In genomic region chr13:38283346-38283745, GRCh38 we compare ENCODE assay signal across 21 cellular contexts.
A peak's percentile ranks its signal among the peaks of the same experiment; 100 is the strongest.
DNase-seq lines count a peak whose midpoint lies in the region; ATAC-seq, FAIRE-seq and TF ChIP-seq lines count a peak whose summit lies in the region.
"Had no signal": no experiment of that assay in that cellular context is flagged by ENCODE, and none has a peak within 500 bp of the region (broad histone marks: within the 10 kb centered on the region; RNA-seq: fewer than 3 reads in every experiment).

No MANE protein-coding gene starts in this region.

- DNase-seq in Calu3 (no peak), IMR-90 (no peak), K562 (ENCODE audit: extremely low read depth in 1 of 4, low spot score in 3 of 4) (no peak), fibroblast of the aortic adventitia (ENCODE audit: low read depth) (peak; percentile 12), psoas muscle (no peak)
- DNase-seq: CD4-positive, CD25-positive, alpha-beta regulatory T cell; DND-41; KBM-7; MM.1S; NCI-H1048; NCI-H1417 treated with DMSO at 0.1 percent for 48 hours; NCI-H187; NCI-H510A treated with DMSO at 0.1 percent for 48 hours; NCI-H748 treated with DMSO at 0.1 percent for 48 hours; T-helper 1 cell had no signal

- TF ChIP-seq CTCF in Calu3 (IDR thresholded peaks at IDR 0.05; ENCODE audit: unreplicated experiment) (no peak), IMR-90 (conservative IDR thresholded peaks at IDR 0.05; ENCODE audit: low read depth, low read length) (no peak), K562 (IDR thresholded peaks at IDR 0.05 in 2 of 3, conservative IDR thresholded peaks at IDR 0.05 in 1 of 3; ENCODE audit: insufficient read depth in 2 of 3, low read depth in 1 of 3, low read length in 3 of 3) (no peak), fibroblast of the aortic adventitia (IDR thresholded peaks at IDR 0.05; ENCODE audit: insufficient read depth, low read length) (no peak), psoas muscle (IDR thresholded peaks at IDR 0.05) (no peak)

- H3K4ac ChIP-seq in IMR-90 (ENCODE audit: low read depth, low read length): no peak overlapping the region

- dilution Hi-C loops in IMR-90 (cut with HindIII; ENCODE audit: low sequenced_read_pairs, unreplicated experiment): no loop called here

- H3K27ac Mint-ChIP-seq in Calu3 (ENCODE audit: unreplicated experiment): peak overlapping the region; percentile 32
- H3K27ac Mint-ChIP-seq: B cell; CD4-positive, CD25-positive, alpha-beta regulatory T cell had no signal

- H4K20me1 ChIP-seq in IMR-90 (ENCODE audit: insufficient read depth, low read length) (no peaks in the 10 kb centered on the region), K562 (replicated peaks; ENCODE audit: control insufficient read depth, insufficient read depth, low read length) (no peaks in the 10 kb centered on the region)

- H3K23ac ChIP-seq in IMR-90 (ENCODE audit: low read depth, low read length): no peak overlapping the region

- H3K9me3 ChIP-seq in IMR-90 (ENCODE audit: control insufficient read depth, insufficient read depth, low read length): no peaks in the 10 kb centered on the region
- no peaks in the 10 kb centered on the region for H3K9me3 ChIP-seq in K562 (replicated peaks; ENCODE audit: control insufficient read depth, insufficient read depth, low read depth, low read length)
- H3K9me3 ChIP-seq in psoas muscle: peaks cover 11% of the 10 kb centered on the region

- no peaks in the 10 kb centered on the region for H3K27me3 Mint-ChIP-seq in Calu3 (ENCODE audit: unreplicated experiment)
- H3K27me3 Mint-ChIP-seq: B cell; CD4-positive, CD25-positive, alpha-beta regulatory T cell had no signal

- H3K4me3 ChIP-seq in IMR-90 (ENCODE audit: insufficient read depth, low read depth, low read length) (no peak overlapping the region), K562 (no peak overlapping the region), fibroblast of the aortic adventitia (ENCODE audit: low read depth, low read length) (no peak overlapping the region), psoas muscle (no peak overlapping the region)

- CTCF ChIA-PET in Calu3 (lab: Charles Lee): no interaction called here
- CTCF ChIA-PET in IMR-90 (lab: Yijun Ruan, JAX): no interaction called here
- CTCF ChIA-PET in K562 (lab: Yijun Ruan, JAX; ENCODE audit: low intra/inter-chr PET ratio): no interaction called here

- ATAC-seq in IMR-90 (ENCODE audit: low read depth) (no peak), K562 (no peak), GM21367 (IDR thresholded peaks at IDR 0.05; ENCODE audit: unreplicated experiment) (no peak), psoas muscle (no peak), HG02763 (IDR thresholded peaks at IDR 0.05; ENCODE audit: unreplicated experiment) (no peak)
- ATAC-seq: Panc1, SK-N-SH treated with all-trans-retinoic acid at 6 μM for 48 hours had no signal

- no peak overlapping the region for H3K4me3 Mint-ChIP-seq in Calu3 (ENCODE audit: low read depth, unreplicated experiment)
- H3K4me3 Mint-ChIP-seq: B cell; CD4-positive, CD25-positive, alpha-beta regulatory T cell had no signal

- peaks cover 4% of the 10 kb centered on the region for H3K9me3 Mint-ChIP-seq in Calu3 (ENCODE audit: low read depth, unreplicated experiment)

- H3K36me3 ChIP-seq in IMR-90 (ENCODE audit: control insufficient read depth, insufficient read depth, low read length): no peaks in the 10 kb centered on the region
- H3K36me3 ChIP-seq in K562 (ENCODE audit: control insufficient read depth, insufficient read depth, low read length): no peaks in the 10 kb centered on the region
- no peaks in the 10 kb centered on the region for H3K36me3 ChIP-seq in psoas muscle (ENCODE audit: insufficient read depth in 1 of 2, low read depth in 1 of 2)

- no peak overlapping the region for H3K18ac ChIP-seq in IMR-90 (ENCODE audit: low read depth, low read length)

- H3K9me1 ChIP-seq in IMR-90 (ENCODE audit: insufficient read depth, low read length) (no peaks in the 10 kb centered on the region), K562 (ENCODE audit: control insufficient read depth, insufficient read depth, low read length) (no peaks in the 10 kb centered on the region)

- no peak overlapping the region for H2BK20ac ChIP-seq in IMR-90 (ENCODE audit: low read depth, low read length)

- no peak overlapping the region for H2AK5ac ChIP-seq in IMR-90 (ENCODE audit: low read depth, low read length)

- BruUV-seq in Calu3 (replicated peaks; lab: Mats Ljungman, UMichigan) (no TSS peak), IMR-90 (replicated peaks; lab: Mats Ljungman, UMichigan) (no TSS peak), K562 (replicated peaks; lab: Mats Ljungman, UMichigan) (no TSS peak)

- no peak overlapping the region for H4K91ac ChIP-seq in IMR-90 (ENCODE audit: insufficient read depth, low read depth, low read length)

- TF ChIP-seq RAD21 in IMR-90 (IDR thresholded peaks at IDR 0.05; ENCODE audit: low read length) (no peak), K562 (CRISPR knock-in tag; conservative IDR thresholded peaks at IDR 0.05 in 1 of 2, IDR thresholded peaks at IDR 0.05 in 1 of 2) (no peak)

- H3K79me2 ChIP-seq in K562 (ENCODE audit: control insufficient read depth, insufficient read depth, low read length): no peaks in the 10 kb centered on the region

- intact Hi-C loops in Calu3 (cut with micrococcal nuclease; ENCODE audit: unreplicated experiment) (no loop called here), IMR-90 (cut with micrococcal nuclease) (no loop called here), K562 (cut with micrococcal nuclease) (no loop called here), psoas muscle (cut with DNase I) (no loop called here)

- POLR2A ChIA-PET in IMR-90 (lab: Charles Lee; ENCODE audit: unreplicated experiment) (no interaction called here), K562 (lab: Yijun Ruan, JAX) (no interaction called here)

- no peak overlapping the region for H3K4me2 ChIP-seq in IMR-90 (ENCODE audit: low read depth, low read length)
- no peak overlapping the region for H3K4me2 ChIP-seq in K562 (ENCODE audit: insufficient read depth, low read length)

- H3K56ac ChIP-seq in IMR-90 (ENCODE audit: extremely low read depth, insufficient read depth, low read length): no peak overlapping the region

- no peaks in the 10 kb centered on the region for H3K79me1 ChIP-seq in IMR-90 (ENCODE audit: low read depth in 1 of 2, low read length in 2 of 2)

- H4K5ac ChIP-seq in IMR-90 (ENCODE audit: low read depth, low read length): no peak overlapping the region

- H2BK120ac ChIP-seq in IMR-90 (ENCODE audit: low read depth, low read length): no peak overlapping the region

- H2AFZ ChIP-seq in IMR-90 (replicated peaks; ENCODE audit: low read length, poor library complexity) (no peak overlapping the region), K562 (ENCODE audit: low read depth, low read length) (no peak overlapping the region)

- FAIRE-seq in K562 (lab: Jason Lieb, UNC): no peak
- FAIRE-seq: GM12892 had no signal

- TF ChIP-seq POLR2A in IMR-90 (IDR thresholded peaks at IDR 0.05; ENCODE audit: low read depth, low read length): no peak
- TF ChIP-seq POLR2A in K562 (conservative IDR thresholded peaks at IDR 0.05): no peak

- no peaks in the 10 kb centered on the region for H3K27me3 ChIP-seq in IMR-90 (ENCODE audit: control insufficient read depth, insufficient read depth, low read length)
- no peaks in the 10 kb centered on the region for H3K27me3 ChIP-seq in K562 (ENCODE audit: control insufficient read depth in 2 of 2, insufficient read depth in 2 of 2, low read length in 2 of 2)
- no peaks in the 10 kb centered on the region for H3K27me3 ChIP-seq in psoas muscle (ENCODE audit: insufficient read depth in 3 of 3, low read length in 2 of 3)

- H3K9ac ChIP-seq in IMR-90 (ENCODE audit: low read depth, low read length): no peak overlapping the region
- H3K9ac ChIP-seq in K562 (ENCODE audit: insufficient read depth in 1 of 2, low read depth in 2 of 2, low read length in 2 of 2): no peak overlapping the region

- no peak overlapping the region for H2AK9ac ChIP-seq in IMR-90 (replicated peaks; ENCODE audit: low read depth, low read length, poor library complexity)

- no peak overlapping the region for H2BK15ac ChIP-seq in IMR-90 (ENCODE audit: low read depth, low read length)

- no peaks in the 10 kb centered on the region for H3K36me3 Mint-ChIP-seq in Calu3 (ENCODE audit: insufficient read depth, unreplicated experiment)
- H3K36me3 Mint-ChIP-seq: CD4-positive, CD25-positive, alpha-beta regulatory T cell had no signal

- H3K14ac ChIP-seq in IMR-90 (replicated peaks; ENCODE audit: low read depth, low read length): no peak overlapping the region

- WGBS in IMR-90 (ENCODE audit: extremely low coverage in 2 of 2, insufficient read length in 1 of 2), 2 experiments: no CpG with 5 or more reads among the region's 1 CpG
- 0% methylated on average over 1 of the region's 1 CpG for WGBS in K562 (ENCODE audit: insufficient coverage, low coverage, missing lambda C conversion rate)
- WGBS in psoas muscle, 3 donors: 62 to 73% (median 71%) methylated on average over 1 of the region's 1 CpG

- H3K4me1 ChIP-seq in IMR-90 (ENCODE audit: control insufficient read depth, insufficient read depth, low read length) (no peaks in the 10 kb centered on the region), K562 (replicated peaks in 1 of 2; ENCODE audit: control insufficient read depth in 2 of 2, insufficient read depth in 2 of 2, low read length in 2 of 2) (no peaks in the 10 kb centered on the region), psoas muscle (no peaks in the 10 kb centered on the region)

- no peak for TF ChIP-seq EP300 in K562 (IDR thresholded peaks at IDR 0.05; ENCODE audit: low read length)

- no peak overlapping the region for H4K8ac ChIP-seq in IMR-90 (ENCODE audit: low read depth in 2 of 2, low read length in 2 of 2)

- H3K27ac ChIP-seq in IMR-90 (ENCODE audit: insufficient read depth, low read length): no peak overlapping the region
- H3K27ac ChIP-seq in K562 (ENCODE audit: extremely low read depth, low read depth, low read length): no peak overlapping the region
- H3K27ac ChIP-seq in psoas muscle: no peak overlapping the region

- no peaks in the 10 kb centered on the region for H3K4me1 Mint-ChIP-seq in Calu3 (ENCODE audit: low read depth, unreplicated experiment)
- H3K4me1 Mint-ChIP-seq: B cell; CD4-positive, CD25-positive, alpha-beta regulatory T cell had no signal

- in situ Hi-C loops in IMR-90 (cut with MboI; ENCODE audit: low sequenced_read_pairs): no loop called here
- in situ Hi-C loops in K562 (cut with MboI): no loop called here

- H2BK5ac ChIP-seq in IMR-90 (ENCODE audit: low read depth, low read length, poor library complexity, severe bottlenecking): no peak overlapping the region

TF ChIP-seq in IMR-90, 13 proteins besides CTCF, POLR2A, EP300 and RAD21 (continues in another document):
- TF ChIP-seq SMC3 (IDR thresholded peaks at IDR 0.05; ENCODE audit: low read depth, low read length) (no peak), BHLHE40 (IDR thresholded peaks at IDR 0.05; ENCODE audit: low read depth, low read length) (no peak), MAZ (IDR thresholded peaks at IDR 0.05; ENCODE audit: borderline replicate concordance, low read depth, low read length) (no peak)
